ENCODE assay signal across 8 cellular contexts in genomic region chr16:67833418-67834241, GRCh38. TPM values are rescaled to one million over a fixed set of nuclear protein-coding genes. Genes with fewer than 3 reads are reported as not detected.
DNase-seq lines count a peak whose midpoint lies in the region; ATAC-seq and TF ChIP-seq lines count a peak whose summit lies in the region.

No MANE protein-coding gene starts in this region.

- H3F3A ChIP-seq in SK-N-SH (replicated peaks; ENCODE audit: insufficient read depth), result no peaks in the 10 kb centered on the region

- no peaks in the 10 kb centered on the region for H4K20me1 ChIP-seq in SK-N-SH (ENCODE audit: insufficient read depth)

- no peak for TF ChIP-seq RAD21 in SK-N-SH (IDR thresholded peaks at IDR 0.05; ENCODE audit: low read length)

- DNase-seq in GM10266 (ENCODE audit: extremely low spot score), result peak; percentile 95
- DNase-seq in NCI-H1048 (lab: John Stamatoyannopoulos, UW), result peak; percentile 62
- peak; percentile 98 for DNase-seq in SK-N-SH
- peak; percentile 92 to 95 for DNase-seq in activated naive CD4-positive, alpha-beta T cell treated with anti-CD3 and anti-CD28 coated beads, Interleukin-2, amount 50 U/mL, for 72 hours (ENCODE audit: low spot score in 2 of 2)
- DNase-seq in head of caudate nucleus, result peak; percentile 92 to 98 (median 96)
- DNase-seq in ovary, result peak; percentile 90 to 96 (median 95)
- peak; percentile 91 to 92 for DNase-seq in thyroid gland

- H3K36me3 Mint-ChIP-seq in activated naive CD4-positive, alpha-beta T cell treated with anti-CD3 and anti-CD28 coated beads, Interleukin-2, amount 50 U/mL, for 72 hours, result peaks cover 0 to 6% of the 10 kb centered on the region in 2 donors

- POLR2A ChIA-PET in SK-N-SH (lab: Yijun Ruan, JAX), result interaction anchor here (0.6 to 2.3 kb wide), 8 partner anchors 11 to 1076 kb away, joined by 3 to 11 read pairs (median 4); partner anchors contain the start of genes ATP6V0D1, NUTF2, RANBP10 and TSNAXIP1

- TF ChIP-seq EP300 in SK-N-SH (IDR thresholded peaks at IDR 0.05; ENCODE audit: borderline replicate concordance in 1 of 2, low read depth in 1 of 2, low read length in 1 of 2), result no peak
- TF ChIP-seq EP300 in ovary (IDR thresholded peaks at IDR 0.05), result no peak

- H3K9me3 Mint-ChIP-seq in activated naive CD4-positive, alpha-beta T cell treated with anti-CD3 and anti-CD28 coated beads, Interleukin-2, amount 50 U/mL, for 72 hours, result no peaks in the 10 kb centered on the region

- intact Hi-C loops in head of caudate nucleus (cut with DNase I) (no loop called here), ovary (cut with DNase I) (no loop called here), thyroid gland (cut with DNase I) (no loop called here)

- ATAC-seq in HG02588 (IDR thresholded peaks at IDR 0.05; ENCODE audit: unreplicated experiment), result peak; percentile 97
- peak; percentile 99 to 100 for ATAC-seq in activated naive CD4-positive, alpha-beta T cell treated with anti-CD3 and anti-CD28 coated beads, Interleukin-2, amount 50 U/mL, for 72 hours

- H3K4me1 ChIP-seq in SK-N-SH (ENCODE audit: control insufficient read depth in 1 of 2, insufficient read depth in 2 of 2, low read depth in 1 of 2, low read length in 1 of 2) (peaks cover 0 to 9% of the 10 kb centered on the region in 2 experiments; a peak in 1 of 4 replicates), ovary (ENCODE audit: insufficient read depth) (peaks cover 4% of the 10 kb centered on the region), thyroid gland (peaks cover 8 to 13% of the 10 kb centered on the region in 2 donors)

- H3K9me2 ChIP-seq in SK-N-SH, result no peaks in the 10 kb centered on the region

- peak overlapping the region; percentile 87 for H3K9ac ChIP-seq in SK-N-SH

- H3K27ac ChIP-seq in SK-N-SH (ENCODE audit: low read depth in 2 of 2, low read length in 1 of 2), result peak overlapping the region; percentile 51 to 58
- H3K27ac ChIP-seq in ovary, result peak overlapping the region in 1 of 2 donors; percentile 59
- H3K27ac ChIP-seq in thyroid gland, result peak overlapping the region in 2 of 3 donors; percentile 41 to 43

- TF ChIP-seq CTCF in GM10266 (IDR thresholded peaks at IDR 0.05; ENCODE audit: control insufficient read depth, insufficient read depth, low read depth, missing control alignments), result no peak
- no peak for TF ChIP-seq CTCF in SK-N-SH (IDR thresholded peaks at IDR 0.05)
- no peak for TF ChIP-seq CTCF in ovary (IDR thresholded peaks at IDR 0.05)
- no peak for TF ChIP-seq CTCF in thyroid gland (IDR thresholded peaks at IDR 0.05)

- H3K27me3 ChIP-seq in SK-N-SH (ENCODE audit: insufficient read depth) (no peaks in the 10 kb centered on the region), ovary (no peaks in the 10 kb centered on the region), thyroid gland (no peaks in the 10 kb centered on the region)

- H3K79me2 ChIP-seq in SK-N-SH (ENCODE audit: insufficient read depth), result peaks cover 16% of the 10 kb centered on the region

- WGBS in SK-N-SH (ENCODE audit: low lambda C conversion rate), result 2% methylated on average over 28 of the region's 49 CpGs
- WGBS in ovary, 3 donors, result 0 to 1% (median 0%) methylated on average over 47 to 49 of the region's 49 CpGs
- WGBS in thyroid gland, 2 donors, result 2% methylated on average over 18 to 27 of the region's 49 CpGs

- no peaks in the 10 kb centered on the region for H3K9me3 ChIP-seq in SK-N-SH
- no peaks in the 10 kb centered on the region for H3K9me3 ChIP-seq in ovary
- H3K9me3 ChIP-seq in thyroid gland, result no peaks in the 10 kb centered on the region

- H3K27ac Mint-ChIP-seq in activated naive CD4-positive, alpha-beta T cell treated with anti-CD3 and anti-CD28 coated beads, Interleukin-2, amount 50 U/mL, for 72 hours, result peak overlapping the region; percentile 86 to 96

- H3K4me2 ChIP-seq in SK-N-SH, result peak overlapping the region; percentile 100

- peak; percentile 59 for TF ChIP-seq POLR2A in ovary (IDR thresholded peaks at IDR 0.05)
- TF ChIP-seq POLR2A in thyroid gland (IDR thresholded peaks at IDR 0.05), result peak in 1 of 2 donors; percentile 84

- H2AFZ ChIP-seq in SK-N-SH (ENCODE audit: low read depth), result peak overlapping the region; percentile 85

- H3K36me3 ChIP-seq in SK-N-SH (replicated peaks in 1 of 2; ENCODE audit: control insufficient read depth in 1 of 2, insufficient read depth in 2 of 2, low read length in 1 of 2), result peaks cover 0 to 35% of the 10 kb centered on the region in 2 experiments
- no peaks in the 10 kb centered on the region for H3K36me3 ChIP-seq in ovary
- H3K36me3 ChIP-seq in thyroid gland, result peaks cover 8 to 14% of the 10 kb centered on the region in 2 donors

- CTCF ChIA-PET in SK-N-SH (lab: Yijun Ruan, JAX), result interaction anchor here (0.9 to 5.0 kb wide), 12 partner anchors 8 to 313 kb away, joined by 3 to 65 read pairs (median 4); partner anchors contain the start of genes NRN1L and NUTF2

- H3K4me3 ChIP-seq in SK-N-SH (ENCODE audit: low read depth in 2 of 2, low read length in 1 of 2) (peak overlapping the region; percentile 76 to 84), ovary (peak overlapping the region; percentile 52), thyroid gland (replicated peaks in 1 of 3) (peak overlapping the region; percentile 33 to 71 (median 68))

TF ChIP-seq in SK-N-SH, 30 proteins besides CTCF, POLR2A, EP300 and RAD21 (continues in another document):
- TF ChIP-seq RFX5 (IDR thresholded peaks at IDR 0.05; ENCODE audit: low read length) (no peak), USF2 (IDR thresholded peaks at IDR 0.05; ENCODE audit: borderline replicate concordance, low read depth, low read length) (no peak), JUND (IDR thresholded peaks at IDR 0.05) (no peak), RXRA (IDR thresholded peaks at IDR 0.05; ENCODE audit: borderline replicate concordance, low read depth) (no peak), USF1 (IDR thresholded peaks at IDR 0.05; ENCODE audit: borderline replicate concordance, low read depth) (no peak), FOXJ3 (CRISPR knock-in tag; IDR thresholded peaks at IDR 0.05) (no peak), FOSL2 (IDR thresholded peaks at IDR 0.05; ENCODE audit: borderline replicate concordance, low read depth) (no peak), TCF12 (IDR thresholded peaks at IDR 0.05) (no peak), FOXM1 (IDR thresholded peaks at IDR 0.05; ENCODE audit: low read depth) (no peak)

RNA-seq across cellular contexts. Expression of gene THAP11, which starts 8.5 kb away (rescaled TPM):
- polyA plus RNA-seq in SK-N-SH (2012; rRNA removed), result 32.3 and 34.8 TPM in 2 replicates
- 22.3 and 29.9 TPM in 2 replicates for polyA plus RNA-seq in SK-N-SH (2012; cell fraction: cytosol; rRNA removed)
- polyA plus RNA-seq in SK-N-SH (2012; cell fraction: nucleus; rRNA removed), result 12.6 and 14.7 TPM in 2 replicates
- total RNA-seq in activated naive CD4-positive, alpha-beta T cell treated with anti-CD3 and anti-CD28 coated beads, Interleukin-2, amount 50 U/mL, for 72 hours, result 10 to 100 TPM; 26.9 to 43.2 TPM
- total RNA-seq in ovary, result 10 to 100 TPM; 31.0 to 59.7 (median 46.6) TPM
- 10 to 100 TPM; 17.3 to 30.6 TPM for polyA plus RNA-seq in ovary
- total RNA-seq in thyroid gland, result 10 to 100 TPM; 53.5 to 79.0 (median 67.8) TPM

RNA-seq across cellular contexts. Expression of gene NUTF2, which starts 13.1 kb away (rescaled TPM):
- polyA plus RNA-seq in SK-N-SH (2012; rRNA removed) (287 and 449 TPM in 2 replicates), ovary (100 to 1,000 TPM in 1 of 2 donors, 10 to 100 TPM in 1; 67.6 to 105 TPM)
- 299 and 302 TPM in 2 replicates for polyA plus RNA-seq in SK-N-SH (2012; cell fraction: cytosol; rRNA removed)
- 237 and 239 TPM in 2 replicates for polyA plus RNA-seq in SK-N-SH (2012; cell fraction: nucleus; rRNA removed)
- 100 to 1,000 TPM; 111 to 160 TPM for total RNA-seq in activated naive CD4-positive, alpha-beta T cell treated with anti-CD3 and anti-CD28 coated beads, Interleukin-2, amount 50 U/mL, for 72 hours
- total RNA-seq in ovary (10 to 100 TPM; 35.9 to 98.1 (median 67.8) TPM), thyroid gland (100 to 1,000 TPM in 1 of 4 donors, 10 to 100 TPM in 3; 31.6 to 153 (median 58.4) TPM)

RNA-seq across cellular contexts. Expression of gene CENPT, which starts 13.9 kb away (rescaled TPM):
- polyA plus RNA-seq in SK-N-SH (2012; rRNA removed) (48.6 and 57.6 TPM in 2 replicates), ovary (10 to 100 TPM; 18.4 to 57.4 TPM)
- 16.2 and 20.0 TPM in 2 replicates for polyA plus RNA-seq in SK-N-SH (2012; cell fraction: cytosol; rRNA removed)
- 386 and 453 TPM in 2 replicates for polyA plus RNA-seq in SK-N-SH (2012; cell fraction: nucleus; rRNA removed)
- total RNA-seq in activated naive CD4-positive, alpha-beta T cell treated with anti-CD3 and anti-CD28 coated beads, Interleukin-2, amount 50 U/mL, for 72 hours, result 10 to 100 TPM; 49.5 to 86.4 TPM
- total RNA-seq in ovary (10 to 100 TPM; 35.8 to 44.9 (median 42.0) TPM), thyroid gland (10 to 100 TPM; 15.7 to 43.8 (median 26.2) TPM)

RNA-seq across cellular contexts. Expression of gene TSNAXIP1, which starts 26.9 kb away (rescaled TPM):
- polyA plus RNA-seq in SK-N-SH (2012; rRNA removed) (4.4 and 6.8 TPM in 2 replicates), ovary (1 to 10 TPM; 2.7 to 3.7 TPM)
- polyA plus RNA-seq in SK-N-SH (2012; cell fraction: cytosol; rRNA removed), result 0.96 and 1.0 TPM in 2 replicates
- 43.9 and 52.0 TPM in 2 replicates for polyA plus RNA-seq in SK-N-SH (2012; cell fraction: nucleus; rRNA removed)
- under 1 TPM in 1 of 2 donors, not detected in 1; 0.35 TPM for total RNA-seq in activated naive CD4-positive, alpha-beta T cell treated with anti-CD3 and anti-CD28 coated beads, Interleukin-2, amount 50 U/mL, for 72 hours
- total RNA-seq in ovary (10 to 100 TPM in 1 of 7 donors, 1 to 10 TPM in 6; 2.4 to 13.1 (median 3.2) TPM), thyroid gland (1 to 10 TPM in 2 of 4 donors, under 1 TPM in 2; 0.34 to 3.2 (median 0.93) TPM)

RNA-seq across cellular contexts. Expression of gene RANBP10, which starts 27.3 kb away (rescaled TPM):
- polyA plus RNA-seq in SK-N-SH (2012; rRNA removed), result 11.9 and 12.1 TPM in 2 replicates
- polyA plus RNA-seq in SK-N-SH (2012; cell fraction: cytosol; rRNA removed), result 4.9 and 6.4 TPM in 2 replicates
- 35.5 and 38.5 TPM in 2 replicates for polyA plus RNA-seq in SK-N-SH (2012; cell fraction: nucleus; rRNA removed)
- 10 to 100 TPM; 18.3 to 21.2 TPM for total RNA-seq in activated naive CD4-positive, alpha-beta T cell treated with anti-CD3 and anti-CD28 coated beads, Interleukin-2, amount 50 U/mL, for 72 hours
- total RNA-seq in ovary, result 10 to 100 TPM in 6 of 7 donors, 1 to 10 TPM in 1; 8.3 to 19.6 (median 17.1) TPM
- 10 to 100 TPM; 13.0 to 15.5 TPM for polyA plus RNA-seq in ovary
- 10 to 100 TPM in 2 of 4 donors, 1 to 10 TPM in 2; 9.2 to 13.0 (median 11.0) TPM for total RNA-seq in thyroid gland
